Comparison of ENCODE assay signal across 13 cellular contexts in genomic region chr5:140018517-140018916, GRCh38. TPM values are rescaled to one million over a fixed set of nuclear protein-coding genes. Genes with fewer than 3 reads are reported as not detected.
DNase-seq lines count a peak whose midpoint lies in the region; ATAC-seq and TF ChIP-seq lines count a peak whose summit lies in the region.
"Had no signal": no experiment of that assay in that cellular context is flagged by ENCODE, and none has a peak within 500 bp of the region (broad histone marks: within the 10 kb centered on the region; RNA-seq: fewer than 3 reads in every experiment).

No MANE protein-coding gene starts in this region.

- no peaks in the 10 kb centered on the region for H3K9me2 ChIP-seq in MM.1S (replicated peaks; ENCODE audit: insufficient read depth, low read length)

- H3K27me3 ChIP-seq in left ventricle myocardium inferior (ENCODE audit: low read depth) = no peaks in the 10 kb centered on the region
- no peaks in the 10 kb centered on the region for H3K27me3 ChIP-seq in psoas muscle (ENCODE audit: insufficient read depth in 3 of 3, low read length in 2 of 3)
- H3K27me3 ChIP-seq in MM.1S (replicated peaks; ENCODE audit: insufficient read depth, low read length) = no peaks in the 10 kb centered on the region
- H3K27me3 ChIP-seq: BLaER1 treated with 17β-estradiol and CSF1 and Interleukin-3, amounts not matched to agents 10 nM and 100 nM had no signal

- H3K4me3 ChIP-seq in left ventricle myocardium inferior = no peak overlapping the region
- H3K4me3 ChIP-seq in psoas muscle = peak overlapping the region; percentile 47
- no peak overlapping the region for H3K4me3 ChIP-seq in MM.1S (ENCODE audit: low read length)
- H3K4me3 ChIP-seq: BLaER1 treated with 17β-estradiol and CSF1 and Interleukin-3, amounts not matched to agents 10 nM and 100 nM had no signal

- H3K27ac ChIP-seq in left ventricle myocardium inferior (replicated peaks) (peak overlapping the region; percentile 75), psoas muscle (peak overlapping the region; percentile 89), MM.1S (ENCODE audit: low read length) (no peak overlapping the region)
- H3K27ac ChIP-seq: BLaER1 treated with 17β-estradiol and CSF1 and Interleukin-3, amounts not matched to agents 10 nM and 100 nM; HL-60 had no signal

- H3K36me3 ChIP-seq in left ventricle myocardium inferior = no peaks in the 10 kb centered on the region
- H3K36me3 ChIP-seq in psoas muscle (ENCODE audit: insufficient read depth in 1 of 2, low read depth in 1 of 2) = no peaks in the 10 kb centered on the region
- no peaks in the 10 kb centered on the region for H3K36me3 ChIP-seq in MM.1S (replicated peaks; ENCODE audit: insufficient read depth, low read length)
- H3K36me3 ChIP-seq: BLaER1 treated with 17β-estradiol and CSF1 and Interleukin-3, amounts not matched to agents 10 nM and 100 nM had no signal

- H3K4me1 ChIP-seq in left ventricle myocardium inferior (peaks cover 41% of the 10 kb centered on the region), psoas muscle (peaks cover 77% of the 10 kb centered on the region), MM.1S (ENCODE audit: low read length) (no peaks in the 10 kb centered on the region)
- H3K4me1 ChIP-seq: BLaER1 treated with 17β-estradiol and CSF1 and Interleukin-3, amounts not matched to agents 10 nM and 100 nM had no signal

- H3K9ac ChIP-seq in MM.1S (ENCODE audit: low read length) = no peak overlapping the region
- H3K9ac ChIP-seq: BLaER1 treated with 17β-estradiol and CSF1 and Interleukin-3, amounts not matched to agents 10 nM and 100 nM had no signal

- no peaks in the 10 kb centered on the region for H3F3A ChIP-seq in MM.1S (ENCODE audit: insufficient read depth, low read length)

- H2AFZ ChIP-seq in MM.1S (ENCODE audit: low read length) = no peak overlapping the region

- no peak overlapping the region for H3K4me2 ChIP-seq in MM.1S (ENCODE audit: low read depth, low read length)
- H3K4me2 ChIP-seq: BLaER1 treated with 17β-estradiol and CSF1 and Interleukin-3, amounts not matched to agents 10 nM and 100 nM had no signal

- no peaks in the 10 kb centered on the region for H3K9me3 ChIP-seq in left ventricle myocardium inferior (replicated peaks)
- no peaks in the 10 kb centered on the region for H3K9me3 ChIP-seq in psoas muscle
- no peaks in the 10 kb centered on the region for H3K9me3 ChIP-seq in MM.1S (replicated peaks; ENCODE audit: insufficient read depth, low read length)
- H3K9me3 ChIP-seq: BLaER1 treated with 17β-estradiol and CSF1 and Interleukin-3, amounts not matched to agents 10 nM and 100 nM had no signal

- H3K79me2 ChIP-seq in MM.1S (ENCODE audit: low read length) = no peaks in the 10 kb centered on the region

- no peaks in the 10 kb centered on the region for H4K20me1 ChIP-seq in MM.1S (ENCODE audit: insufficient read depth, low read length)
- H4K20me1 ChIP-seq: BLaER1 treated with 17β-estradiol and CSF1 and Interleukin-3, amounts not matched to agents 10 nM and 100 nM had no signal

- intact Hi-C loops in left ventricle myocardium inferior (cut with micrococcal nuclease) (no loop called here), left cardiac atrium (cut with DNase I) (no loop called here), psoas muscle (cut with DNase I) (loop anchor here in 1 of 2 donors (2.0 kb wide), 1 partner anchor 20 kb away; no protein-coding TSS in a partner anchor)

- no peak for TF ChIP-seq CTCF in left ventricle myocardium inferior (IDR thresholded peaks at IDR 0.05; ENCODE audit: borderline replicate concordance)
- no peak for TF ChIP-seq CTCF in psoas muscle (IDR thresholded peaks at IDR 0.05)
- no peak for TF ChIP-seq CTCF in MM.1S (IDR thresholded peaks at IDR 0.05; ENCODE audit: low read length)

- no peak for DNase-seq in left ventricle myocardium inferior
- DNase-seq in left cardiac atrium = no peak
- peak; percentile 43 for DNase-seq in cerebellum (ENCODE audit: low spot score)
- DNase-seq in psoas muscle = no peak
- no peak for DNase-seq in NCI-H526 (lab: John Stamatoyannopoulos, UW)
- no peak for DNase-seq in NCI-H1092 treated with DMSO at 0.1 percent for 48 hours (lab: John Stamatoyannopoulos, UW)
- no peak for DNase-seq in MM.1S
- DNase-seq: ACHN; CD4-positive, CD25-positive, alpha-beta regulatory T cell; DMS53; H7 had no signal

- ATAC-seq in left cardiac atrium (no peak), psoas muscle (peak in 3 of 4 donors; percentile 25 to 30 (median 27))

- 36 to 70% (median 45%) methylated on average over 7 of the region's 7 CpGs for WGBS in psoas muscle, 3 donors

RNA-seq across cellular contexts. Expression of gene NRG2, which starts 24.6 kb away (rescaled TPM):
- 3.1 TPM for total RNA-seq in left ventricle myocardium inferior
- 1 to 10 TPM; 1.1 to 1.3 TPM for total RNA-seq in left cardiac atrium
- total RNA-seq in cerebellum = 5.1 TPM
- total RNA-seq in psoas muscle = 10 to 100 TPM in 1 of 4 donors, 1 to 10 TPM in 3; 1.7 to 19.6 (median 3.0) TPM
- polyA plus RNA-seq in psoas muscle = 1 to 10 TPM in 2 of 3 donors, under 1 TPM in 1; 0.42 to 6.5 (median 4.6) TPM
- total RNA-seq: CD4-positive, CD25-positive, alpha-beta regulatory T cell had no signal
- polyA plus RNA-seq: CD4-positive, CD25-positive, alpha-beta regulatory T cell had no signal

Comparison
In these comparisons a context has a peak if more than half of its experiments do, and no peak if none do; other contexts are left out.
1. ATAC-seq: peak in psoas muscle (3 of 4); none in left cardiac atrium (0 of 2).